Comparison of ENCODE assay signal across 8 cellular contexts in genomic region chr2:240451791-240452470, GRCh38. TPM values are rescaled to one million over a fixed set of nuclear protein-coding genes. Genes with fewer than 3 reads are reported as not detected.
DNase-seq lines count a peak whose midpoint lies in the region; ATAC-seq and TF ChIP-seq lines count a peak whose summit lies in the region.

No MANE protein-coding gene starts in this region.

- intact Hi-C loops in natural killer cell (cut with micrococcal nuclease), result no loop called here

- no peak overlapping the region for H3K27ac Mint-ChIP-seq in activated naive CD4-positive, alpha-beta T cell treated with anti-CD3 and anti-CD28 coated beads, Interleukin-2, amount 50 U/mL, for 24 hours
- no peak overlapping the region for H3K27ac Mint-ChIP-seq in natural killer cell

- ATAC-seq in natural killer cell (no peak), GM19397 (IDR thresholded peaks at IDR 0.05; ENCODE audit: unreplicated experiment) (no peak), GM18511 (IDR thresholded peaks at IDR 0.05; ENCODE audit: unreplicated experiment) (no peak)

- TF ChIP-seq CTCF in epithelial cell of esophagus (IDR thresholded peaks at IDR 0.05; ENCODE audit: insufficient read depth, low read depth, low read length, missing control alignments), result no peak
- no peak for TF ChIP-seq CTCF in natural killer cell (IDR thresholded peaks at IDR 0.05)

- DNase-seq in activated naive CD4-positive, alpha-beta T cell treated with Interleukin-2 at 50 U/mL for 16 hours, result no peak
- DNase-seq in epithelial cell of esophagus (ENCODE audit: low read depth) (no peak), natural killer cell (no peak), cerebellar nuclear complex (lab: John Stamatoyannopoulos, UW) (no peak), kidney glomerular epithelial cell (lab: John Stamatoyannopoulos, UW) (no peak)

- peaks cover 4% of the 10 kb centered on the region for H3K4me1 Mint-ChIP-seq in activated naive CD4-positive, alpha-beta T cell treated with anti-CD3 and anti-CD28 coated beads, Interleukin-2, amount 50 U/mL, for 24 hours
- peaks cover 5 to 17% of the 10 kb centered on the region in 2 donors for H3K4me1 Mint-ChIP-seq in natural killer cell

- H3K4me3 ChIP-seq in epithelial cell of esophagus (ENCODE audit: low read length), result peak overlapping the region; percentile 36

- H3K4me3 Mint-ChIP-seq in activated naive CD4-positive, alpha-beta T cell treated with anti-CD3 and anti-CD28 coated beads, Interleukin-2, amount 50 U/mL, for 24 hours, result peak overlapping the region; percentile 74
- H3K4me3 Mint-ChIP-seq in natural killer cell, result peak overlapping the region; percentile 80

- no peaks in the 10 kb centered on the region for H3K9me3 Mint-ChIP-seq in activated naive CD4-positive, alpha-beta T cell treated with anti-CD3 and anti-CD28 coated beads, Interleukin-2, amount 50 U/mL, for 24 hours
- no peaks in the 10 kb centered on the region for H3K9me3 Mint-ChIP-seq in natural killer cell

- no peaks in the 10 kb centered on the region for H3K36me3 Mint-ChIP-seq in activated naive CD4-positive, alpha-beta T cell treated with anti-CD3 and anti-CD28 coated beads, Interleukin-2, amount 50 U/mL, for 24 hours
- H3K36me3 Mint-ChIP-seq in natural killer cell, result no peaks in the 10 kb centered on the region

- peaks cover 35% of the 10 kb centered on the region for H3K27me3 Mint-ChIP-seq in activated naive CD4-positive, alpha-beta T cell treated with anti-CD3 and anti-CD28 coated beads, Interleukin-2, amount 50 U/mL, for 24 hours
- peaks cover 25 to 36% of the 10 kb centered on the region in 2 donors for H3K27me3 Mint-ChIP-seq in natural killer cell (ENCODE audit: low read depth in 2 of 2)

RNA-seq across cellular contexts. Expression of gene GPC1, which starts 16.5 kb away (rescaled TPM):
- 1 to 10 TPM in 1 of 3 donors, under 1 TPM in 2; 0.79 to 1.4 (median 0.94) TPM for total RNA-seq in natural killer cell
